9 cellular contexts compared by ENCODE assay signal in the genomic region with DNA sequence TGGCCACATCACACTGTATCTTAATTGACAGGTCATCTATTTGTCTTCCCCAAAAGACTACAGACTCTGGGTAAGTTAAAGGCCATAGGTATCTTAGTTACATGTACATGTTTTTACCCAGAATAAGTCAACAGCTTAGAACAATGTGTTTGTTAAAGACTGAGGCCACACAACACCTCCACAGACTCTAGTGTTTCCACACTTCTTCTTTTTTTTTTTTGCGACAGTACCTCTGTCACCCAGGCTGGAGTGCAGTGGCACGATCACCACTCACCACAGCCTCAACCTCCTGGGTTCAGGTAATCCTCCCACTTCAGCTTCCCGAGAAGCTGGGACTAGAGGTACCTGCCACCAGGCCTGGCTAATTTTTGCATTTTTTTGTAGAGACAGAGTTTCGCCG. TPM values are rescaled to one million over a fixed set of nuclear protein-coding genes. Genes with fewer than 3 reads are reported as not detected.
DNase-seq lines count a peak whose midpoint lies in the region; ATAC-seq, FAIRE-seq and TF ChIP-seq lines count a peak whose summit lies in the region.
"Had no signal": no experiment of that assay in that cellular context is flagged by ENCODE, and none has a peak within 500 bp of the region (broad histone marks: within the 10 kb centered on the region; RNA-seq: fewer than 3 reads in every experiment).

No MANE protein-coding gene starts in this region.

- DNase-seq in A673 (ENCODE audit: low spot score) = no peak
- DNase-seq in activated B cell treated with CpG ODN at 0.5 μM for 24 hours = no peak
- DNase-seq in immature natural killer cell = no peak
- no peak for DNase-seq in urothelium cell line (ENCODE audit: low spot score)
- DNase-seq in NCI-H2171 (lab: John Stamatoyannopoulos, UW) = no peak
- DNase-seq: GF-D8 had no signal

- H3K27me3 ChIP-seq in A673 (replicated peaks; ENCODE audit: insufficient read depth, low read depth, low read length, poor library complexity) = no peaks in the 10 kb centered on the region

- H3K9me3 Mint-ChIP-seq in activated B cell treated with CpG ODN at 0.5 μM for 24 hours (no peaks in the 10 kb centered on the region), immature natural killer cell (no peaks in the 10 kb centered on the region)

- H3K4me3 ChIP-seq in A673 (ENCODE audit: low read depth, low read length, poor library complexity, severe bottlenecking) (peak overlapping the region; percentile 83), GM12875 (ENCODE audit: low read depth, low read length) (peak overlapping the region; percentile 8)

- H3K36me3 Mint-ChIP-seq in activated B cell treated with CpG ODN at 0.5 μM for 24 hours (ENCODE audit: low read depth) (peaks cover 29% of the 10 kb centered on the region), immature natural killer cell (peaks cover 3 to 7% (median 4%) of the 10 kb centered on the region in 3 donors)

- no peaks in the 10 kb centered on the region for H3K27me3 Mint-ChIP-seq in activated B cell treated with CpG ODN at 0.5 μM for 24 hours
- H3K27me3 Mint-ChIP-seq in immature natural killer cell (ENCODE audit: low read depth in 3 of 3) = peaks cover 9 to 16% (median 11%) of the 10 kb centered on the region in 3 donors

- intact Hi-C loops in A673 (cut with micrococcal nuclease; ENCODE audit: unreplicated experiment) = loop anchor here (5.0 kb wide), 1 partner anchor 81 kb away; no protein-coding TSS in a partner anchor
- intact Hi-C loops in activated B cell treated with CpG ODN at 0.5 μM for 24 hours (cut with micrococcal nuclease) = loop anchor here (5.0 kb wide), 2 partner anchors 221 to 276 kb away; a partner anchor contains a TSS

- H3K4me1 ChIP-seq in A673 (ENCODE audit: insufficient read depth, low read length, poor library complexity, severe bottlenecking) = peaks cover 10% of the 10 kb centered on the region

- H3K4me3 Mint-ChIP-seq in activated B cell treated with CpG ODN at 0.5 μM for 24 hours (peak overlapping the region; percentile 35), immature natural killer cell (peak overlapping the region; percentile 18 to 42 (median 23))

- H3K4me1 Mint-ChIP-seq in activated B cell treated with CpG ODN at 0.5 μM for 24 hours (peaks cover 41% of the 10 kb centered on the region), immature natural killer cell (peaks cover 37 to 42% of the 10 kb centered on the region in 2 donors)

- H3K36me3 ChIP-seq in A673 (ENCODE audit: insufficient read depth, low read length, poor library complexity, severe bottlenecking) = peaks cover 19% of the 10 kb centered on the region

- POLR2A ChIA-PET in A673 (lab: Charles Lee; ENCODE audit: low non-redundant PET) (no interaction called here), activated B cell treated with CpG ODN at 0.5 μM for 24 hours (lab: Charles Lee) (interaction anchor here (0.6 to 2.1 kb wide), 3 partner anchors 10 to 147 kb away, joined by 4 to 15 read pairs (median 4); a partner anchor contains a TSS)

- no peaks in the 10 kb centered on the region for H3K9me3 ChIP-seq in A673 (ENCODE audit: low read depth, low read length, poor library complexity, severe bottlenecking)

- H3K27ac Mint-ChIP-seq in activated B cell treated with CpG ODN at 0.5 μM for 24 hours = no peak overlapping the region
- no peak overlapping the region for H3K27ac Mint-ChIP-seq in immature natural killer cell

- CTCF ChIA-PET in A673 (lab: Charles Lee) = no interaction called here
- CTCF ChIA-PET in activated B cell treated with CpG ODN at 0.5 μM for 24 hours (lab: Charles Lee) = interaction anchor here (4.1 to 5.7 kb wide), 2 partner anchors 16 to 134 kb away, joined by 52 to 55 read pairs; a partner anchor contains a TSS

- no TSS peak for BruUV-seq in A673 (replicated peaks; lab: Mats Ljungman, UMichigan)

- peak overlapping the region; percentile 89 for H3K27ac ChIP-seq in A673 (ENCODE audit: low read depth, low read length, poor library complexity, severe bottlenecking)

- TF ChIP-seq CTCF in A673 (conservative IDR thresholded peaks at IDR 0.05; ENCODE audit: low read depth, low read length) (no peak), GM12875 (IDR thresholded peaks at IDR 0.05; ENCODE audit: borderline replicate concordance, insufficient read depth, low read depth, low read length) (no peak), activated B cell treated with CpG ODN at 0.5 μM for 24 hours (IDR thresholded peaks at IDR 0.05) (no peak)

- FAIRE-seq in urothelium cell line (lab: Jason Lieb, UNC) = no peak

- ATAC-seq in activated B cell treated with CpG ODN at 0.5 μM for 24 hours (ENCODE audit: low read depth) (no peak), GM21390 (IDR thresholded peaks at IDR 0.05; ENCODE audit: unreplicated experiment) (no peak), GM19463 (IDR thresholded peaks at IDR 0.05; ENCODE audit: unreplicated experiment) (no peak)

RNA-seq across cellular contexts. Expression of a gene that starts 1.3 kb away (rescaled TPM):
- total RNA-seq in A673 (2021) (51.4 and 52.7 TPM in 2 replicates), activated B cell treated with CpG ODN at 0.5 μM for 24 hours (17.0 and 19.0 TPM in 2 replicates)
- polyA plus RNA-seq in immature natural killer cell = 10 to 100 TPM; 23.6 to 43.5 (median 29.9) TPM

RNA-seq across cellular contexts. Expression of a gene that starts 1.9 kb away (rescaled TPM):
- total RNA-seq in A673 (2021) (14.0 and 17.5 TPM in 2 replicates), activated B cell treated with CpG ODN at 0.5 μM for 24 hours (9.7 and 9.9 TPM in 2 replicates)
- polyA plus RNA-seq in immature natural killer cell = 1 to 10 TPM; 4.2 to 5.6 (median 4.4) TPM

RNA-seq across cellular contexts. Expression of a gene that starts 16.7 kb away (rescaled TPM):
- 234 and 235 TPM in 2 replicates for total RNA-seq in A673 (2021)
- total RNA-seq in activated B cell treated with CpG ODN at 0.5 μM for 24 hours = 435 and 459 TPM in 2 replicates
- 1,000 to 10,000 TPM in 2 of 3 donors, 100 to 1,000 TPM in 1; 882 to 1,121 (median 1,023) TPM for polyA plus RNA-seq in immature natural killer cell

RNA-seq across cellular contexts. Expression of a gene that starts 35.1 kb away (rescaled TPM):
- 147 and 150 TPM in 2 replicates for total RNA-seq in A673 (2021)
- 99.6 and 117 TPM in 2 replicates for total RNA-seq in activated B cell treated with CpG ODN at 0.5 μM for 24 hours
- 100 to 1,000 TPM; 153 to 230 (median 206) TPM for polyA plus RNA-seq in immature natural killer cell

RNA-seq across cellular contexts. Expression of a gene that starts 35.3 kb away (rescaled TPM):
- total RNA-seq in A673 (2021) (0.28 TPM in 1 of 2 replicates, not detected in the other), activated B cell treated with CpG ODN at 0.5 μM for 24 hours (1.2 and 1.3 TPM in 2 replicates)
- polyA plus RNA-seq in immature natural killer cell = 1 to 10 TPM in 1 of 3 donors, under 1 TPM in 1, not detected in 1; 0.93 to 1.0 TPM
